In the genomic region with DNA sequence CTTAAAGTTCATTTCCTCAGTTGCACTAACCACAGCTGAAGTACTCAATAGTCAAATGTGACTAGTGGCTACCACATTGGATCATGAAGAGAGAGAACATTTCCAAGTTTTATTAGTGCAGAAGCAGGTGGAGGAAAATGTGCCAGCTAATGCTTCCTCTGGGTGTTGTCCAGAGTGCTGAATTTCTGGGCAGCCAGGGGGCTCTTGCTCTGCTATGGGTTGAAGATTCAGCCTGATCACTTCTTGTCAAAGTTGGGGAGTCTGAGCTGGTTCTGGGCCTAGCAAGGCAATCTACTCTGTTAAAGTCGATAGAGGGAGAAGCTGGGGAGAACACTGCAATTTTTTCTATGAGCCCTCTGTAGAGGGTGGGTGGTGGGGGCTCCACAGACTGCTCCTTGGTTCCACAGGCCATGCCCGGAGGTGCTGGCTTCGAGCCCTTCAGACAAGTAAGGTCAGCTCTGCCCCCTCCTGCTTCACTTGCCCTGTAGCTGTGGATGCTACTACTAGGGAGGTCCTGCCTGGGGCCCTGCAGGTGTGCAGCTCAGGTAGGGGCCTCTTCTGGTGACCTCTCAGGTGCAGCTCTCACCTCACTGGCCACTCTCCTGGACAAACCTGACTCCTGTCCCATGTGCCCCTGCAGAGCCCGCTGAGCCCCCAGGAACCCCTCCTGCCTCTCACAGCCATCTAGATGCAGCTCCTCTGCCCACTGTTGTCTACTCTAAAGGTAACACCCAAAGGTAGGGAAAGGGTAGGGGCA, we compare ENCODE assay signal across 1 cellular context.
A peak's percentile ranks its signal among the peaks of the same experiment; 100 is the strongest.
TF ChIP-seq lines count a peak whose summit lies in the region.

No MANE protein-coding gene starts in this region.

TF ChIP-seq in HepG2, 621 proteins besides CTCF, POLR2A, EP300 and RAD21 (continued from another document and continues in another):
- TF ChIP-seq, protein P1, sequence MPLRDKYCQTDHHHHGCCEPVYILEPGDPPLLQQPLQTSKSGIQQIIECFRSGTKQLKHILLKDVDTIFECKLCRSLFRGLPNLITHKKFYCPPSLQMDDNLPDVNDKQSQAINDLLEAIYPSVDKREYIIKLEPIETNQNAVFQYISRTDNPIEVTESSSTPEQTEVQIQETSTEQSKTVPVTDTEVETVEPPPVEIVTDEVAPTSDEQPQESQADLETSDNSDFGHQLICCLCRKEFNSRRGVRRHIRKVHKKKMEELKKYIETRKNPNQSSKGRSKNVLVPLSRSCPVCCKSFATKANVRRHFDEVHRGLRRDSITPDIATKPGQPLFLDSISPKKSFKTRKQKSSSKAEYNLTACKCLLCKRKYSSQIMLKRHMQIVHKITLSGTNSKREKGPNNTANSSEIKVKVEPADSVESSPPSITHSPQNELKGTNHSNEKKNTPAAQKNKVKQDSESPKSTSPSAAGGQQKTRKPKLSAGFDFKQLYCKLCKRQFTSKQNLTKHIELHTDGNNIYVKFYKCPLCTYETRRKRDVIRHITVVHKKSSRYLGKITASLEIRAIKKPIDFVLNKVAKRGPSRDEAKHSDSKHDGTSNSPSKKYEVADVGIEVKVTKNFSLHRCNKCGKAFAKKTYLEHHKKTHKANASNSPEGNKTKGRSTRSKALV (CRISPR knock-in tag; IDR thresholded peaks at IDR 0.05): no peak
- no peak for TF ChIP-seq ZNF781 (CRISPR knock-in tag; IDR thresholded peaks at IDR 0.05; ENCODE audit: borderline replicate concordance, not compliant biosample characterization)
- TF ChIP-seq, protein P2, sequence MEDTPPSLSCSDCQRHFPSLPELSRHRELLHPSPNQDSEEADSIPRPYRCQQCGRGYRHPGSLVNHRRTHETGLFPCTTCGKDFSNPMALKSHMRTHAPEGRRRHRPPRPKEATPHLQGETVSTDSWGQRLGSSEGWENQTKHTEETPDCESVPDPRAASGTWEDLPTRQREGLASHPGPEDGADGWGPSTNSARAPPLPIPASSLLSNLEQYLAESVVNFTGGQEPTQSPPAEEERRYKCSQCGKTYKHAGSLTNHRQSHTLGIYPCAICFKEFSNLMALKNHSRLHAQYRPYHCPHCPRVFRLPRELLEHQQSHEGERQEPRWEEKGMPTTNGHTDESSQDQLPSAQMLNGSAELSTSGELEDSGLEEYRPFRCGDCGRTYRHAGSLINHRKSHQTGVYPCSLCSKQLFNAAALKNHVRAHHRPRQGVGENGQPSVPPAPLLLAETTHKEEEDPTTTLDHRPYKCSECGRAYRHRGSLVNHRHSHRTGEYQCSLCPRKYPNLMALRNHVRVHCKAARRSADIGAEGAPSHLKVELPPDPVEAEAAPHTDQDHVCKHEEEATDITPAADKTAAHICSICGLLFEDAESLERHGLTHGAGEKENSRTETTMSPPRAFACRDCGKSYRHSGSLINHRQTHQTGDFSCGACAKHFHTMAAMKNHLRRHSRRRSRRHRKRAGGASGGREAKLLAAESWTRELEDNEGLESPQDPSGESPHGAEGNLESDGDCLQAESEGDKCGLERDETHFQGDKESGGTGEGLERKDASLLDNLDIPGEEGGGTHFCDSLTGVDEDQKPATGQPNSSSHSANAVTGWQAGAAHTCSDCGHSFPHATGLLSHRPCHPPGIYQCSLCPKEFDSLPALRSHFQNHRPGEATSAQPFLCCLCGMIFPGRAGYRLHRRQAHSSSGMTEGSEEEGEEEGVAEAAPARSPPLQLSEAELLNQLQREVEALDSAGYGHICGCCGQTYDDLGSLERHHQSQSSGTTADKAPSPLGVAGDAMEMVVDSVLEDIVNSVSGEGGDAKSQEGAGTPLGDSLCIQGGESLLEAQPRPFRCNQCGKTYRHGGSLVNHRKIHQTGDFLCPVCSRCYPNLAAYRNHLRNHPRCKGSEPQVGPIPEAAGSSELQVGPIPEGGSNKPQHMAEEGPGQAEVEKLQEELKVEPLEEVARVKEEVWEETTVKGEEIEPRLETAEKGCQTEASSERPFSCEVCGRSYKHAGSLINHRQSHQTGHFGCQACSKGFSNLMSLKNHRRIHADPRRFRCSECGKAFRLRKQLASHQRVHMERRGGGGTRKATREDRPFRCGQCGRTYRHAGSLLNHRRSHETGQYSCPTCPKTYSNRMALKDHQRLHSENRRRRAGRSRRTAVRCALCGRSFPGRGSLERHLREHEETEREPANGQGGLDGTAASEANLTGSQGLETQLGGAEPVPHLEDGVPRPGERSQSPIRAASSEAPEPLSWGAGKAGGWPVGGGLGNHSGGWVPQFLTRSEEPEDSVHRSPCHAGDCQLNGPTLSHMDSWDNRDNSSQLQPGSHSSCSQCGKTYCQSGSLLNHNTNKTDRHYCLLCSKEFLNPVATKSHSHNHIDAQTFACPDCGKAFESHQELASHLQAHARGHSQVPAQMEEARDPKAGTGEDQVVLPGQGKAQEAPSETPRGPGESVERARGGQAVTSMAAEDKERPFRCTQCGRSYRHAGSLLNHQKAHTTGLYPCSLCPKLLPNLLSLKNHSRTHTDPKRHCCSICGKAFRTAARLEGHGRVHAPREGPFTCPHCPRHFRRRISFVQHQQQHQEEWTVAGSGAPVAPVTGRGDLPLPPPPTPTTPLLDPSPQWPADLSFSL (CRISPR knock-in tag; IDR thresholded peaks at IDR 0.05): no peak
- no peak for TF ChIP-seq KDM6A (CRISPR knock-in tag; IDR thresholded peaks at IDR 0.05; ENCODE audit: low read depth)
- TF ChIP-seq NCOA2 (CRISPR knock-in tag; IDR thresholded peaks at IDR 0.05): no peak
- TF ChIP-seq PPARG (CRISPR knock-in tag; conservative IDR thresholded peaks at IDR 0.05): no peak
- no peak for TF ChIP-seq MIER3 (CRISPR knock-in tag; IDR thresholded peaks at IDR 0.05; ENCODE audit: borderline replicate concordance)
- TF ChIP-seq DPF2 (CRISPR knock-in tag; IDR thresholded peaks at IDR 0.05; ENCODE audit: borderline replicate concordance, low read depth): no peak
- no peak for TF ChIP-seq THAP11 (CRISPR knock-in tag; IDR thresholded peaks at IDR 0.05)
- TF ChIP-seq SIN3A (IDR thresholded peaks at IDR 0.05; ENCODE audit: borderline replicate concordance, low read depth, low read length): 0 out of 2 replicates have a peak, but pooled peaks have one; percentile 45
- TF ChIP-seq PRMT3 (CRISPR knock-in tag; IDR thresholded peaks at IDR 0.05; ENCODE audit: borderline replicate concordance, low read depth): no peak
- no peak for TF ChIP-seq MATR3 (CRISPR knock-in tag; IDR thresholded peaks at IDR 0.05)
- TF ChIP-seq, protein P3, sequence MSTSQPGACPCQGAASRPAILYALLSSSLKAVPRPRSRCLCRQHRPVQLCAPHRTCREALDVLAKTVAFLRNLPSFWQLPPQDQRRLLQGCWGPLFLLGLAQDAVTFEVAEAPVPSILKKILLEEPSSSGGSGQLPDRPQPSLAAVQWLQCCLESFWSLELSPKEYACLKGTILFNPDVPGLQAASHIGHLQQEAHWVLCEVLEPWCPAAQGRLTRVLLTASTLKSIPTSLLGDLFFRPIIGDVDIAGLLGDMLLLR (CRISPR knock-in tag; IDR thresholded peaks at IDR 0.05): no peak
- TF ChIP-seq, protein P4, sequence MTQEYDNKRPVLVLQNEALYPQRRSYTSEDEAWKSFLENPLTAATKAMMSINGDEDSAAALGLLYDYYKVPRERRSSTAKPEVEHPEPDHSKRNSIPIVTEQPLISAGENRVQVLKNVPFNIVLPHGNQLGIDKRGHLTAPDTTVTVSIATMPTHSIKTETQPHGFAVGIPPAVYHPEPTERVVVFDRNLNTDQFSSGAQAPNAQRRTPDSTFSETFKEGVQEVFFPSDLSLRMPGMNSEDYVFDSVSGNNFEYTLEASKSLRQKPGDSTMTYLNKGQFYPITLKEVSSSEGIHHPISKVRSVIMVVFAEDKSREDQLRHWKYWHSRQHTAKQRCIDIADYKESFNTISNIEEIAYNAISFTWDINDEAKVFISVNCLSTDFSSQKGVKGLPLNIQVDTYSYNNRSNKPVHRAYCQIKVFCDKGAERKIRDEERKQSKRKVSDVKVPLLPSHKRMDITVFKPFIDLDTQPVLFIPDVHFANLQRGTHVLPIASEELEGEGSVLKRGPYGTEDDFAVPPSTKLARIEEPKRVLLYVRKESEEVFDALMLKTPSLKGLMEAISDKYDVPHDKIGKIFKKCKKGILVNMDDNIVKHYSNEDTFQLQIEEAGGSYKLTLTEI (CRISPR knock-in tag; conservative IDR thresholded peaks at IDR 0.05): no peak
- TF ChIP-seq, protein P5, sequence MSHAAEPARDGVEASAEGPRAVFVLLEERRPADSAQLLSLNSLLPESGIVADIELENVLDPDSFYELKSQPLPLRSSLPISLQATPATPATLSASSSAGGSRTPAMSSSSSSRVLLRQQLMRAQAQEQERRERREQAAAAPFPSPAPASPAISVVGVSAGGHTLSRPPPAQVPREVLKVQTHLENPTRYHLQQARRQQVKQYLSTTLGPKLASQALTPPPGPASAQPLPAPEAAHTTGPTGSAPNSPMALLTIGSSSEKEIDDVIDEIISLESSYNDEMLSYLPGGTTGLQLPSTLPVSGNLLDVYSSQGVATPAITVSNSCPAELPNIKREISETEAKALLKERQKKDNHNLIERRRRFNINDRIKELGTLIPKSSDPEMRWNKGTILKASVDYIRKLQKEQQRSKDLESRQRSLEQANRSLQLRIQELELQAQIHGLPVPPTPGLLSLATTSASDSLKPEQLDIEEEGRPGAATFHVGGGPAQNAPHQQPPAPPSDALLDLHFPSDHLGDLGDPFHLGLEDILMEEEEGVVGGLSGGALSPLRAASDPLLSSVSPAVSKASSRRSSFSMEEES (CRISPR knock-in tag; IDR thresholded peaks at IDR 0.05): 0 out of 2 replicates have a peak, but pooled peaks have one; percentile 22
- TF ChIP-seq ZNF546 (CRISPR knock-in tag; conservative IDR thresholded peaks at IDR 0.05): no peak
- no peak for TF ChIP-seq ZNF3 (CRISPR knock-in tag; IDR thresholded peaks at IDR 0.05)
- TF ChIP-seq CHD4 (IDR thresholded peaks at IDR 0.05; ENCODE audit: borderline replicate concordance, low read length): no peak
- TF ChIP-seq, protein P6, sequence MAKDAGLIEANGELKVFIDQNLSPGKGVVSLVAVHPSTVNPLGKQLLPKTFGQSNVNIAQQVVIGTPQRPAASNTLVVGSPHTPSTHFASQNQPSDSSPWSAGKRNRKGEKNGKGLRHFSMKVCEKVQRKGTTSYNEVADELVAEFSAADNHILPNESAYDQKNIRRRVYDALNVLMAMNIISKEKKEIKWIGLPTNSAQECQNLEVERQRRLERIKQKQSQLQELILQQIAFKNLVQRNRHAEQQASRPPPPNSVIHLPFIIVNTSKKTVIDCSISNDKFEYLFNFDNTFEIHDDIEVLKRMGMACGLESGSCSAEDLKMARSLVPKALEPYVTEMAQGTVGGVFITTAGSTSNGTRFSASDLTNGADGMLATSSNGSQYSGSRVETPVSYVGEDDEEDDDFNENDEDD (CRISPR knock-in tag; IDR thresholded peaks at IDR 0.05; ENCODE audit: borderline replicate concordance): no peak
- TF ChIP-seq MLLT10 (CRISPR knock-in tag; IDR thresholded peaks at IDR 0.05): no peak
- no peak for TF ChIP-seq KDM4B (CRISPR knock-in tag; IDR thresholded peaks at IDR 0.05)
- no peak for TF ChIP-seq MED1 (CRISPR knock-in tag; IDR thresholded peaks at IDR 0.05)
- no peak for TF ChIP-seq HMG20A (CRISPR knock-in tag; IDR thresholded peaks at IDR 0.05; ENCODE audit: borderline replicate concordance)
- TF ChIP-seq, protein P7, sequence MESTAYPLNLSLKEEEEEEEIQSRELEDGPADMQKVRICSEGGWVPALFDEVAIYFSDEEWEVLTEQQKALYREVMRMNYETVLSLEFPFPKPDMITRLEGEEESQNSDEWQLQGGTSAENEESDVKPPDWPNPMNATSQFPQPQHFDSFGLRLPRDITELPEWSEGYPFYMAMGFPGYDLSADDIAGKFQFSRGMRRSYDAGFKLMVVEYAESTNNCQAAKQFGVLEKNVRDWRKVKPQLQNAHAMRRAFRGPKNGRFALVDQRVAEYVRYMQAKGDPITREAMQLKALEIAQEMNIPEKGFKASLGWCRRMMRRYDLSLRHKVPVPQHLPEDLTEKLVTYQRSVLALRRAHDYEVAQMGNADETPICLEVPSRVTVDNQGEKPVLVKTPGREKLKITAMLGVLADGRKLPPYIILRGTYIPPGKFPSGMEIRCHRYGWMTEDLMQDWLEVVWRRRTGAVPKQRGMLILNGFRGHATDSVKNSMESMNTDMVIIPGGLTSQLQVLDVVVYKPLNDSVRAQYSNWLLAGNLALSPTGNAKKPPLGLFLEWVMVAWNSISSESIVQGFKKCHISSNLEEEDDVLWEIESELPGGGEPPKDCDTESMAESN (CRISPR knock-in tag; conservative IDR thresholded peaks at IDR 0.05): no peak
- TF ChIP-seq KDM1A (CRISPR knock-in tag; IDR thresholded peaks at IDR 0.05): no peak
- no peak for TF ChIP-seq MAZ (IDR thresholded peaks at IDR 0.05; ENCODE audit: borderline replicate concordance, low read depth, low read length)
- no peak for TF ChIP-seq MAZ (CRISPR knock-in tag; IDR thresholded peaks at IDR 0.05; ENCODE audit: low read depth)
- TF ChIP-seq NKX3-1 (CRISPR knock-in tag; IDR thresholded peaks at IDR 0.05): 0 out of 2 replicates have a peak, but pooled peaks have one; percentile 26
- TF ChIP-seq ZNF615 (CRISPR knock-in tag; IDR thresholded peaks at IDR 0.05; ENCODE audit: borderline replicate concordance): no peak
- TF ChIP-seq YEATS4 (CRISPR knock-in tag; IDR thresholded peaks at IDR 0.05; ENCODE audit: borderline replicate concordance): no peak
- TF ChIP-seq ZKSCAN8 (CRISPR knock-in tag; IDR thresholded peaks at IDR 0.05; ENCODE audit: borderline replicate concordance): no peak
- no peak for TF ChIP-seq BRCA1 (CRISPR knock-in tag; IDR thresholded peaks at IDR 0.05)
- no peak for TF ChIP-seq SYNCRIP (IDR thresholded peaks at IDR 0.05; ENCODE audit: insufficient read depth, low read depth, low read length)
- TF ChIP-seq, protein P8, sequence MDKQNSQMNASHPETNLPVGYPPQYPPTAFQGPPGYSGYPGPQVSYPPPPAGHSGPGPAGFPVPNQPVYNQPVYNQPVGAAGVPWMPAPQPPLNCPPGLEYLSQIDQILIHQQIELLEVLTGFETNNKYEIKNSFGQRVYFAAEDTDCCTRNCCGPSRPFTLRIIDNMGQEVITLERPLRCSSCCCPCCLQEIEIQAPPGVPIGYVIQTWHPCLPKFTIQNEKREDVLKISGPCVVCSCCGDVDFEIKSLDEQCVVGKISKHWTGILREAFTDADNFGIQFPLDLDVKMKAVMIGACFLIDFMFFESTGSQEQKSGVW (CRISPR knock-in tag; IDR thresholded peaks at IDR 0.05; ENCODE audit: borderline replicate concordance): no peak
- no peak for TF ChIP-seq HNRNPL (IDR thresholded peaks at IDR 0.05; ENCODE audit: low read depth, low read length)
- TF ChIP-seq ZNF383 (CRISPR knock-in tag; IDR thresholded peaks at IDR 0.05; ENCODE audit: borderline replicate concordance): no peak
- TF ChIP-seq ARNTL (CRISPR knock-in tag; IDR thresholded peaks at IDR 0.05): no peak
- TF ChIP-seq KLF6 (CRISPR knock-in tag; IDR thresholded peaks at IDR 0.05): no peak
- TF ChIP-seq, protein P9, sequence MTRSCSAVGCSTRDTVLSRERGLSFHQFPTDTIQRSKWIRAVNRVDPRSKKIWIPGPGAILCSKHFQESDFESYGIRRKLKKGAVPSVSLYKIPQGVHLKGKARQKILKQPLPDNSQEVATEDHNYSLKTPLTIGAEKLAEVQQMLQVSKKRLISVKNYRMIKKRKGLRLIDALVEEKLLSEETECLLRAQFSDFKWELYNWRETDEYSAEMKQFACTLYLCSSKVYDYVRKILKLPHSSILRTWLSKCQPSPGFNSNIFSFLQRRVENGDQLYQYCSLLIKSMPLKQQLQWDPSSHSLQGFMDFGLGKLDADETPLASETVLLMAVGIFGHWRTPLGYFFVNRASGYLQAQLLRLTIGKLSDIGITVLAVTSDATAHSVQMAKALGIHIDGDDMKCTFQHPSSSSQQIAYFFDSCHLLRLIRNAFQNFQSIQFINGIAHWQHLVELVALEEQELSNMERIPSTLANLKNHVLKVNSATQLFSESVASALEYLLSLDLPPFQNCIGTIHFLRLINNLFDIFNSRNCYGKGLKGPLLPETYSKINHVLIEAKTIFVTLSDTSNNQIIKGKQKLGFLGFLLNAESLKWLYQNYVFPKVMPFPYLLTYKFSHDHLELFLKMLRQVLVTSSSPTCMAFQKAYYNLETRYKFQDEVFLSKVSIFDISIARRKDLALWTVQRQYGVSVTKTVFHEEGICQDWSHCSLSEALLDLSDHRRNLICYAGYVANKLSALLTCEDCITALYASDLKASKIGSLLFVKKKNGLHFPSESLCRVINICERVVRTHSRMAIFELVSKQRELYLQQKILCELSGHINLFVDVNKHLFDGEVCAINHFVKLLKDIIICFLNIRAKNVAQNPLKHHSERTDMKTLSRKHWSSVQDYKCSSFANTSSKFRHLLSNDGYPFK (CRISPR knock-in tag; IDR thresholded peaks at IDR 0.05; ENCODE audit: borderline replicate concordance): no peak
